ENCODE assay signal across 8 cellular contexts in genomic region chr15:65583701-65584100, GRCh38. TPM values are rescaled to one million over a fixed set of nuclear protein-coding genes. Genes with fewer than 3 reads are reported as not detected.
DNase-seq lines count a peak whose midpoint lies in the region; ATAC-seq and TF ChIP-seq lines count a peak whose summit lies in the region.

No MANE protein-coding gene starts in this region.

- H3K14ac ChIP-seq in mesenchymal stem cell (ENCODE audit: low read length in 2 of 2) = no peak overlapping the region

- H2BK12ac ChIP-seq in mesenchymal stem cell (ENCODE audit: low read length in 2 of 2) = no peak overlapping the region

- ATAC-seq in GM19467 (IDR thresholded peaks at IDR 0.05; ENCODE audit: unreplicated experiment) = no peak
- ATAC-seq in HG02884 (IDR thresholded peaks at IDR 0.05; ENCODE audit: unreplicated experiment) = no peak
- ATAC-seq in GM19452 (IDR thresholded peaks at IDR 0.05; ENCODE audit: unreplicated experiment) = no peak

- H3K27ac Mint-ChIP-seq in activated T-helper 2 cell treated with anti-CD3 and anti-CD28 coated beads, Interferon-gamma antibody, Interleukin-2, Interleukin-4, amounts not matched to agents 10 μg/mL and 5 μg/mL and 100 μg/mL, durations not matched to agents 14 hours and 24 hours and 36 hours = peak overlapping the region; percentile 79

- no peak overlapping the region for H3K4me3 Mint-ChIP-seq in activated T-helper 2 cell treated with anti-CD3 and anti-CD28 coated beads, Interferon-gamma antibody, Interleukin-2, Interleukin-4, amounts not matched to agents 10 μg/mL and 5 μg/mL and 100 μg/mL, durations not matched to agents 14 hours and 24 hours and 36 hours (ENCODE audit: low read depth)

- peaks cover 18% of the 10 kb centered on the region for H3K4me1 Mint-ChIP-seq in activated T-helper 2 cell treated with anti-CD3 and anti-CD28 coated beads, Interferon-gamma antibody, Interleukin-2, Interleukin-4, amounts not matched to agents 10 μg/mL and 5 μg/mL and 100 μg/mL, durations not matched to agents 14 hours and 24 hours and 36 hours (ENCODE audit: low read depth)

- H3K27ac ChIP-seq in DOHH2 (ENCODE audit: low read depth, low read length) = peak overlapping the region; percentile 3
- H3K27ac ChIP-seq in Karpas-422 (ENCODE audit: low read length) = peak overlapping the region; percentile 35
- no peak overlapping the region for H3K27ac ChIP-seq in mesenchymal stem cell (ENCODE audit: low read length, poor library complexity, severe bottlenecking)

- H2AK5ac ChIP-seq in mesenchymal stem cell (ENCODE audit: low read length, severe bottlenecking) = no peak overlapping the region

- H2BK120ac ChIP-seq in mesenchymal stem cell (ENCODE audit: low read depth, low read length) = no peak overlapping the region

- no peaks in the 10 kb centered on the region for H3K27me3 Mint-ChIP-seq in activated T-helper 2 cell treated with anti-CD3 and anti-CD28 coated beads, Interferon-gamma antibody, Interleukin-2, Interleukin-4, amounts not matched to agents 10 μg/mL and 5 μg/mL and 100 μg/mL, durations not matched to agents 14 hours and 24 hours and 36 hours (ENCODE audit: low read depth)

- no peaks in the 10 kb centered on the region for H3K9me3 Mint-ChIP-seq in activated T-helper 2 cell treated with anti-CD3 and anti-CD28 coated beads, Interferon-gamma antibody, Interleukin-2, Interleukin-4, amounts not matched to agents 10 μg/mL and 5 μg/mL and 100 μg/mL, durations not matched to agents 14 hours and 24 hours and 36 hours

- H4K20me1 ChIP-seq in DOHH2 (ENCODE audit: control insufficient read depth, insufficient read depth, low read depth, low read length) (no peaks in the 10 kb centered on the region), Karpas-422 (ENCODE audit: insufficient read depth, low read depth, low read length) (no peaks in the 10 kb centered on the region)

- H3K9me2 ChIP-seq in DOHH2 (replicated peaks; ENCODE audit: control insufficient read depth, low read length) = no peaks in the 10 kb centered on the region
- H3K9me2 ChIP-seq in Karpas-422 (replicated peaks; ENCODE audit: insufficient read depth, low read length) = no peaks in the 10 kb centered on the region

- no peaks in the 10 kb centered on the region for H3K9me3 ChIP-seq in DOHH2 (ENCODE audit: control insufficient read depth, insufficient read depth, low read length)
- no peaks in the 10 kb centered on the region for H3K9me3 ChIP-seq in Karpas-422 (ENCODE audit: low read length)
- no peaks in the 10 kb centered on the region for H3K9me3 ChIP-seq in mesenchymal stem cell (ENCODE audit: control insufficient read depth, low read length)

- peak overlapping the region; percentile 46 for H3K4me3 ChIP-seq in DOHH2 (ENCODE audit: low read length)
- H3K4me3 ChIP-seq in Karpas-422 (ENCODE audit: low read length) = no peak overlapping the region
- no peak overlapping the region for H3K4me3 ChIP-seq in mesenchymal stem cell (ENCODE audit: insufficient read depth in 1 of 2, low read depth in 1 of 2, low read length in 2 of 2)

- no peak overlapping the region for H3K23ac ChIP-seq in mesenchymal stem cell (ENCODE audit: low read length in 2 of 2)

- no peak overlapping the region for H2BK5ac ChIP-seq in mesenchymal stem cell (ENCODE audit: low read depth, low read length, poor library complexity, severe bottlenecking)

- 0 out of 2 replicates have a peak, but pooled peaks cover 7% of the 10 kb centered on the region for H3F3A ChIP-seq in DOHH2 (ENCODE audit: control insufficient read depth, insufficient read depth)

- H2BK15ac ChIP-seq in mesenchymal stem cell (ENCODE audit: low read depth, poor library complexity, severe bottlenecking) = no peak overlapping the region

- H3K36me3 ChIP-seq in DOHH2 (ENCODE audit: control insufficient read depth, low read length) (peaks cover 74% of the 10 kb centered on the region), Karpas-422 (ENCODE audit: insufficient read depth, low read length) (peaks cover 52% of the 10 kb centered on the region), mesenchymal stem cell (ENCODE audit: control insufficient read depth in 1 of 2, insufficient read depth in 2 of 2, low read depth in 1 of 2, low read length in 2 of 2) (peaks cover 8 to 82% of the 10 kb centered on the region in 2 experiments)

- no peak overlapping the region for H2AFZ ChIP-seq in Karpas-422 (ENCODE audit: low read length)
- H2AFZ ChIP-seq in mesenchymal stem cell (ENCODE audit: low read depth, low read length) = no peak overlapping the region

- no peak overlapping the region for H3K18ac ChIP-seq in mesenchymal stem cell (ENCODE audit: low read depth in 1 of 2, low read length in 2 of 2)

- 44% methylated on average over 1 of the region's 1 CpG for WGBS in mesenchymal stem cell

- peaks cover 74% of the 10 kb centered on the region for H3K36me3 Mint-ChIP-seq in activated T-helper 2 cell treated with anti-CD3 and anti-CD28 coated beads, Interferon-gamma antibody, Interleukin-2, Interleukin-4, amounts not matched to agents 10 μg/mL and 5 μg/mL and 100 μg/mL, durations not matched to agents 14 hours and 24 hours and 36 hours (ENCODE audit: low read depth)

- peaks cover 25% of the 10 kb centered on the region for H3K4me1 ChIP-seq in DOHH2 (ENCODE audit: control insufficient read depth, low read length)
- H3K4me1 ChIP-seq in Karpas-422 (ENCODE audit: low read length) = peaks cover 16% of the 10 kb centered on the region
- H3K4me1 ChIP-seq in mesenchymal stem cell (ENCODE audit: control insufficient read depth, insufficient read depth, low read depth, low read length) = peaks cover 6% of the 10 kb centered on the region

- H3K9ac ChIP-seq in Karpas-422 (ENCODE audit: low read length) (no peak overlapping the region), mesenchymal stem cell (ENCODE audit: low read length) (no peak overlapping the region)

- DNase-seq in Karpas-422 = peak; percentile 71
- DNase-seq in activated T-helper 2 cell treated with anti-CD3 and anti-CD28 coated beads, Interferon-gamma antibody, Interleukin-2, Interleukin-4, amounts not matched to agents 10 μg/mL and 5 μg/mL and 100 μg/mL, durations not matched to agents 14 hours and 24 hours and 36 hours (ENCODE audit: low spot score) = peak; percentile 49
- DNase-seq in mesenchymal stem cell = peak; percentile 86
- DNase-seq in NCI-H446 treated with DMSO at 0.1 percent for 48 hours (lab: John Stamatoyannopoulos, UW) = no peak

- peaks cover 4% of the 10 kb centered on the region for H3K79me1 ChIP-seq in mesenchymal stem cell (replicated peaks; ENCODE audit: low read length, poor library complexity, severe bottlenecking)

- no peak overlapping the region for H4K91ac ChIP-seq in mesenchymal stem cell (ENCODE audit: low read length)

- H3K79me2 ChIP-seq in DOHH2 (ENCODE audit: control insufficient read depth, low read length) (no peaks in the 10 kb centered on the region), Karpas-422 (ENCODE audit: low read length) (no peaks in the 10 kb centered on the region)

- H3K4me2 ChIP-seq in DOHH2 (ENCODE audit: low read length) (peak overlapping the region; percentile 62), Karpas-422 (ENCODE audit: low read depth, low read length, poor library complexity, severe bottlenecking) (peak overlapping the region; percentile 24), mesenchymal stem cell (ENCODE audit: low read length, poor library complexity, severe bottlenecking) (peak overlapping the region; percentile 33)

- no peak for TF ChIP-seq CTCF in DOHH2 (IDR thresholded peaks at IDR 0.05; ENCODE audit: low read depth, low read length, poor library complexity, severe bottlenecking)

- intact Hi-C loops in activated T-helper 2 cell treated with anti-CD3 and anti-CD28 coated beads, Interferon-gamma antibody, Interleukin-2, Interleukin-4, amounts not matched to agents 10 μg/mL and 5 μg/mL and 100 μg/mL, durations not matched to agents 14 hours and 24 hours and 36 hours (cut with micrococcal nuclease) = no loop called here

- H4K8ac ChIP-seq in mesenchymal stem cell (ENCODE audit: low read length) = no peak overlapping the region

- H3K27me3 ChIP-seq in DOHH2 (ENCODE audit: control insufficient read depth, low read length) (no peaks in the 10 kb centered on the region), Karpas-422 (ENCODE audit: low read length) (no peaks in the 10 kb centered on the region), mesenchymal stem cell (ENCODE audit: control insufficient read depth in 1 of 2, insufficient read depth in 1 of 2, low read length in 2 of 2) (no peaks in the 10 kb centered on the region)

- no peak overlapping the region for H3K4ac ChIP-seq in mesenchymal stem cell (ENCODE audit: low read depth in 1 of 2, low read length in 2 of 2)

RNA-seq across cellular contexts. Expression of gene INTS14, which starts 27.2 kb away (rescaled TPM):
- 40.1 and 62.9 TPM in 2 replicates for total RNA-seq in Karpas-422 (2014; rRNA removed; shearing (Covaris generic); ENCODE audit: low replicate concordance)
- total RNA-seq in activated T-helper 2 cell treated with anti-CD3 and anti-CD28 coated beads, Interferon-gamma antibody, Interleukin-2, Interleukin-4, amounts not matched to agents 10 μg/mL and 5 μg/mL and 100 μg/mL, durations not matched to agents 14 hours and 24 hours and 36 hours = 45.4 and 47.8 TPM in 2 replicates
- 22.2 TPM for polyA plus RNA-seq in mesenchymal stem cell (2013, experiment 1 of 2)
- polyA plus RNA-seq in mesenchymal stem cell (2013, experiment 2 of 2) = 22.1 TPM

RNA-seq across cellular contexts. Expression of gene SLC24A1, which starts 38.0 kb away (rescaled TPM):
- 7.9 and 10.9 TPM in 2 replicates for total RNA-seq in Karpas-422 (2014; rRNA removed; shearing (Covaris generic); ENCODE audit: low replicate concordance)
- total RNA-seq in activated T-helper 2 cell treated with anti-CD3 and anti-CD28 coated beads, Interferon-gamma antibody, Interleukin-2, Interleukin-4, amounts not matched to agents 10 μg/mL and 5 μg/mL and 100 μg/mL, durations not matched to agents 14 hours and 24 hours and 36 hours = 5.3 and 5.8 TPM in 2 replicates
- polyA plus RNA-seq in mesenchymal stem cell (2013, experiment 1 of 2) = 6.1 TPM
- 5.1 TPM for polyA plus RNA-seq in mesenchymal stem cell (2013, experiment 2 of 2)

RNA-seq across cellular contexts. Expression of gene HACD3, which starts 53.4 kb away (rescaled TPM):
- 61.8 and 87.2 TPM in 2 replicates for total RNA-seq in Karpas-422 (2014; rRNA removed; shearing (Covaris generic); ENCODE audit: low replicate concordance)
- 39.1 and 39.8 TPM in 2 replicates for total RNA-seq in activated T-helper 2 cell treated with anti-CD3 and anti-CD28 coated beads, Interferon-gamma antibody, Interleukin-2, Interleukin-4, amounts not matched to agents 10 μg/mL and 5 μg/mL and 100 μg/mL, durations not matched to agents 14 hours and 24 hours and 36 hours
- 73.7 TPM for polyA plus RNA-seq in mesenchymal stem cell (2013, experiment 1 of 2)
- 76.8 TPM for polyA plus RNA-seq in mesenchymal stem cell (2013, experiment 2 of 2)
